19 cellular contexts compared by ENCODE assay signal in the genomic region with DNA sequence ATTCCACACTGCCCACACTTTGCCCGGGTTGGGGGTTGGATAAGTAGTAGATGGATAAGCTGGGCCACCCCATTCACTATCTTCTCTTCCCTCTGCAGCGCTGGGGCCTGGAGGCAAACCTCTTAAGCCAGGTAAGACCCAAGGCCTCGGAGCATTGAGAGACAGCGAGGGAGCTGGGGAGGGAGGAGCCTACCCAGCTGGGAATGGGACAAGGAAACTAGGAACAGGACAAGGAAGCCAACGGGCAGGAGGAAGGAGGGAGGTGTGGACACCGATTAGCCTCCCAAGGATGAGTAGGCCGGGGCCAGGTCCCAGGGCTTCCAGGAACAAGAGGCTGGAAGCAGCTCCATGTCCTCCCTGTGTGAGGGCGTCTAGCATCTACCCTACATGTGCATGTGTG. TPM values are rescaled to one million over a fixed set of nuclear protein-coding genes. Genes with fewer than 3 reads are reported as not detected.
DNase-seq lines count a peak whose midpoint lies in the region; ATAC-seq and TF ChIP-seq lines count a peak whose summit lies in the region.
"Had no signal": no experiment of that assay in that cellular context is flagged by ENCODE, and none has a peak within 500 bp of the region (broad histone marks: within the 10 kb centered on the region; RNA-seq: fewer than 3 reads in every experiment).

No MANE protein-coding gene starts in this region.

- no peaks in the 10 kb centered on the region for H3K9me3 ChIP-seq in adipocyte (ENCODE audit: control insufficient read depth, low read length)
- no peaks in the 10 kb centered on the region for H3K9me3 ChIP-seq in heart right ventricle

- peaks cover 47% of the 10 kb centered on the region for H3K4me1 ChIP-seq in adipocyte (ENCODE audit: control insufficient read depth, insufficient read depth, low read length)
- peaks cover 12 to 62% (median 25%) of the 10 kb centered on the region in 9 donors for H3K4me1 ChIP-seq in heart right ventricle

- intact Hi-C loops in heart right ventricle (cut with DNase I): loop anchor here in 1 of 10 donors (5.0 kb wide), 1 partner anchor 145 kb away; no protein-coding TSS in a partner anchor
- intact Hi-C loops in posterior vena cava (cut with DNase I): no loop called here

- H3K4me3 ChIP-seq in adipocyte (ENCODE audit: low read length) (no peak overlapping the region), heart right ventricle (no peak overlapping the region)
- H3K4me3 ChIP-seq: cardiac muscle cell, dorsolateral prefrontal cortex, K562 had no signal

- DNase-seq in adipocyte (ENCODE audit: low read depth) (no peak), heart right ventricle (no peak), posterior vena cava (ENCODE audit: low spot score) (peak; percentile 82), ureter (ENCODE audit: low spot score) (peak; percentile 42), NCI-H526 (lab: John Stamatoyannopoulos, UW) (no peak)
- DNase-seq: activated CD4-positive, alpha-beta T cell treated with anti-CD3 and anti-CD28 coated beads, Interleukin-2, amount 50 U/mL, for 48 hours; activated effector memory CD4-positive, alpha-beta T cell treated with anti-CD3 and anti-CD28 coated beads, Interleukin-2, amount 50 U/mL, for 16 hours; DMS79; dorsolateral prefrontal cortex; erythroblast; NCI-H1694; NCI-H774; stimulated activated CD8-positive, alpha-beta memory T cell treated with anti-CD3 and anti-CD28 coated beads, Interleukin-4, amount 100 ng/mL, for 48 hours had no signal

- peaks cover 54% of the 10 kb centered on the region for H3K36me3 ChIP-seq in adipocyte (ENCODE audit: control insufficient read depth, insufficient read depth, low read length, severe bottlenecking)
- H3K36me3 ChIP-seq in heart right ventricle: peaks cover 0 to 75% (median 0%) of the 10 kb centered on the region in 9 donors
- H3K36me3 ChIP-seq: cardiac muscle cell had no signal

- 73 to 81% methylated on average over 7 to 8 of the region's 8 CpGs for WGBS in heart right ventricle, 2 donors

- TF ChIP-seq CTCF in heart right ventricle (IDR thresholded peaks at IDR 0.05): no peak

- H3K27ac ChIP-seq in heart right ventricle: peak overlapping the region in 5 of 10 donors; percentile 46 to 72 (median 57)
- H3K27ac ChIP-seq: cardiac muscle cell, VCaP had no signal

- peak overlapping the region; percentile 42 for H3K9ac ChIP-seq in adipocyte (ENCODE audit: low read length)

- peak in 5 of 8 donors; percentile 10 to 21 (median 13) for ATAC-seq in heart right ventricle
- no peak for ATAC-seq in GM19324 (IDR thresholded peaks at IDR 0.05; ENCODE audit: low FRiP score, unreplicated experiment)
- no peak for ATAC-seq in HG03378 (IDR thresholded peaks at IDR 0.05; ENCODE audit: unreplicated experiment)
- ATAC-seq: K562 had no signal

- H3K27me3 ChIP-seq in adipocyte (replicated peaks; ENCODE audit: control insufficient read depth, insufficient read depth, low read length): no peaks in the 10 kb centered on the region
- peaks cover 0 to 3% (median 0%) of the 10 kb centered on the region in 7 donors for H3K27me3 ChIP-seq in heart right ventricle
- H3K27me3 ChIP-seq: cardiac muscle cell, dorsolateral prefrontal cortex had no signal

RNA-seq across cellular contexts. Expression of a gene that starts 9.6 kb away (rescaled TPM):
- total RNA-seq in heart right ventricle: 10 to 100 TPM; 14.2 to 65.0 (median 22.0) TPM
- 10 to 100 TPM; 65.8 to 99.8 TPM for polyA plus RNA-seq in heart right ventricle
- total RNA-seq in posterior vena cava: 100 to 1,000 TPM; 354 to 999 TPM
- total RNA-seq in ureter: 31.9 TPM
- total RNA-seq: H4 had no signal
- polyA plus RNA-seq: cardiac muscle cell, K562 had no signal

RNA-seq across cellular contexts. Expression of a gene that starts 46.0 kb away (rescaled TPM):
- 10 to 100 TPM in 5 of 10 donors, 1 to 10 TPM in 5; 6.1 to 17.3 (median 9.9) TPM for total RNA-seq in heart right ventricle
- 1 to 10 TPM; 5.0 to 6.6 TPM for polyA plus RNA-seq in heart right ventricle
- 10 to 100 TPM; 19.4 to 22.3 TPM for total RNA-seq in posterior vena cava
- 26.0 TPM for total RNA-seq in ureter

Comparison
In these comparisons a context has a peak if more than half of its experiments do, and no peak if none do; other contexts are left out.
1. DNase-seq: peak in posterior vena cava (single experiment) and ureter (single experiment); none in adipocyte (single experiment), heart right ventricle (0 of 2) and NCI-H526 (0 of 2).
2. ATAC-seq: peak in heart right ventricle (5 of 8); none in GM19324 (single experiment) and HG03378 (single experiment).
3. RNA of a gene that starts 9.6 kb away (total RNA-seq): 354 to 999 TPM in posterior vena cava; 31.9 TPM in ureter (single experiment) and 14.2 to 65.0 TPM in heart right ventricle; every median in the first group is over 4 times any median in the second.